Comparison of ENCODE assay signal across 9 cellular contexts in the genomic region with DNA sequence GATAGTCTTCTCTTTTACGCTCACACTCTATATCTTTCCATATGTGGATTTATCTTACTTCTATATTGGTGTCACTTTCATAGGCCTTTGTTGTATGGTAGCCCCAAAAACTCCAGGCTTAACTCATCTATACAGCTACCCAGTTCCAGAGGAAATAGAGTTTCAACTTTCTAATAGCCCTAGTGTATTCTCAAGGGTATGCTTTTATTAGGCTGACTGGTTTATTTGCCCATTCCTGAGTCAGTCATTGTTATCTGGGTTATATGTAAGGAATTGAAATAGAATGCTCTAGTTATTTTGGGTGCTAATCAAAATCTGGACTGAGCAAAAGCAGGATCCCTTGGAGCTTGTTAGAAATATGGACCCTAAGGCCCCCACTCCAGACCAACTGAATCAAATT.
"Had no signal": no experiment of that assay in that cellular context is flagged by ENCODE, and none has a peak within 500 bp of the region (broad histone marks: within the 10 kb centered on the region; RNA-seq: fewer than 3 reads in every experiment).

No MANE protein-coding gene starts in this region.

- H3K4me3 ChIP-seq: GM23248, GM23338, HAP-1 had no signal

- DNase-seq: GM23248, GOT3, H7, H9, HCEC 1CT, HFFc6 had no signal

- H2AFZ ChIP-seq: GM23248, GM23338 had no signal

- H3K36me3 ChIP-seq: HAP-1 had no signal

- H3K27ac ChIP-seq: GM23248 had no signal

- ATAC-seq: GM23338, HCT116 had no signal

- H3K9ac ChIP-seq: GM23248 had no signal

- H3K4me1 ChIP-seq: HAP-1 had no signal

- H3K4me2 ChIP-seq: GM23338 had no signal
